1 cellular context compared by ENCODE assay signal in the genomic region with DNA sequence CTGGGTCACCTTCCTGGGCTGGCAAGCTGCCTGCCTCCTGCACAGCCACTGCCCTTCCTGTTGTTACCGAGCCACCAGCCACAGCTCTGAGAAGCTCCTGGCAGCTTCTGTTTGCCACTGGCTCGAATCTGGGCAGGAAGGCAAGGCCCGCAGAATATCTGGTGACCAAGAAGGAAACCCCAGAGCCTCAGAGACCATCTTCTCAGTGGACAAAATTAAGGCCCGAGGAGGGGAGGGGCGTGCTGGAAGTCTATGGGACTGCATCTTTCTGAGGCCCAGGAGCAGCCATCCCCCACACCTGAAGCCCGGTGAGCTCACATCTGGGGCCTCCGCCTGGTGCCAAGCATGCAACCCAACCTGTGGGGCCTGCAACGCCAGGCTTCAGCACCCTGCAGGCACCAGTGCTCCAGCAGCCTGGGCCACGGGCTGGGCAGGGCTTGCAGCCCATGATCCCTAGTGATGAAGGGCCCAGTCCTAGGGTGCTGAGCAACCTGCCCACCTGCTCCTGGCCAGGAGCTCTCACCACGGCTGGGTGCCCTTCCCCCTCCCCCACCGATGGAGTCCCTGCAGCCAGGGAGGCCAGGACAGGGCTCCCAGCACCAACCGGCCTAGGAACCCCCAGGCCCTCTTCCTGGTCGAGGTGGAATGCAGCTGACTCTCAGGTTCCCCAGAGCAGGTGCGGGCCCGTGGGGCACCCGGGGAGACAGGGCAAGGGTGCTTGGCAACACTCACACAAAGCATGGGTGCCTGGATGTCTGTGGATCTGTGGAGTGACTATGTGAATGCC.
TF ChIP-seq lines count a peak whose summit lies in the region.

No MANE protein-coding gene starts in this region.

TF ChIP-seq in K562, 482 proteins besides CTCF, POLR2A, EP300 and RAD21 (continued from another document and continues in another):
- TF ChIP-seq ZMIZ1 (IDR thresholded peaks at IDR 0.05; ENCODE audit: low read depth in 2 of 2, low read length in 2 of 2) (no peak), ZNF408 (CRISPR knock-in tag; IDR thresholded peaks at IDR 0.05; ENCODE audit: low read depth) (no peak), ZNF444 (CRISPR knock-in tag; IDR thresholded peaks at IDR 0.05) (no peak), ZNF3 (CRISPR knock-in tag; IDR thresholded peaks at IDR 0.05) (no peak), ZKSCAN3 (CRISPR knock-in tag; IDR thresholded peaks at IDR 0.05) (no peak), FOXJ3 (CRISPR knock-in tag; IDR thresholded peaks at IDR 0.05) (no peak), POLR3A (IDR thresholded peaks at IDR 0.05; ENCODE audit: borderline replicate concordance, extremely low read depth, insufficient read depth, insufficient read length) (no peak), NELFE (IDR thresholded peaks at IDR 0.05; ENCODE audit: insufficient read depth, insufficient read length) (no peak), HSF4 (CRISPR knock-in tag; IDR thresholded peaks at IDR 0.05; ENCODE audit: borderline replicate concordance) (no peak), SMARCB1 (IDR thresholded peaks at IDR 0.05; ENCODE audit: insufficient read length, low read depth) (no peak), FOXP1 (CRISPR knock-in tag; IDR thresholded peaks at IDR 0.05) (0 out of 2 replicates have a peak, but pooled peaks have one; percentile 62), ZC3H8 (IDR thresholded peaks at IDR 0.05) (no peak), MYBL2 (IDR thresholded peaks at IDR 0.05; ENCODE audit: low read depth) (no peak), MYBL2 (CRISPR knock-in tag; IDR thresholded peaks at IDR 0.05; ENCODE audit: borderline replicate concordance) (no peak), ZC3H11A (IDR thresholded peaks at IDR 0.05; ENCODE audit: low read depth, low read length) (no peak), PML (IDR thresholded peaks at IDR 0.05; ENCODE audit: low read length) (no peak), TEAD1 (CRISPR knock-in tag; IDR thresholded peaks at IDR 0.05) (no peak), DPF2 (IDR thresholded peaks at IDR 0.05) (no peak), ZNF175 (CRISPR knock-in tag; IDR thresholded peaks at IDR 0.05; ENCODE audit: low read depth) (no peak), RUNX1 (IDR thresholded peaks at IDR 0.05; ENCODE audit: low read depth) (no peak), ZNF212 (CRISPR knock-in tag; IDR thresholded peaks at IDR 0.05) (no peak), RFX1 (IDR thresholded peaks at IDR 0.05) (no peak), TFAM (CRISPR knock-in tag; conservative IDR thresholded peaks at IDR 0.05) (no peak), GABPA (tag; conservative IDR thresholded peaks at IDR 0.05; ENCODE audit: low read depth) (no peak), ZNF282 (CRISPR knock-in tag; IDR thresholded peaks at IDR 0.05) (no peak), ATF2 (CRISPR knock-in tag; IDR thresholded peaks at IDR 0.05) (0 out of 2 replicates have a peak, but pooled peaks have one; percentile 18), CEBPG (CRISPR knock-in tag; IDR thresholded peaks at IDR 0.05) (0 out of 2 replicates have a peak, but pooled peaks have one; percentile 5), CEBPG (tag; conservative IDR thresholded peaks at IDR 0.05 in 1 of 2, IDR thresholded peaks at IDR 0.05 in 1 of 2) (no peak), HDAC6 (IDR thresholded peaks at IDR 0.05; ENCODE audit: low read depth, low read length) (no peak), NRF1 (conservative IDR thresholded peaks at IDR 0.05 in 1 of 2, IDR thresholded peaks at IDR 0.05 in 1 of 2) (no peak), PHTF2 (CRISPR knock-in tag; IDR thresholded peaks at IDR 0.05) (no peak), NCOA6 (IDR thresholded peaks at IDR 0.05) (no peak), TAF9B (IDR thresholded peaks at IDR 0.05; ENCODE audit: partially characterized antibody) (no peak), TEAD4 (IDR thresholded peaks at IDR 0.05; ENCODE audit: low read length) (no peak), TEAD4 (CRISPR knock-in tag; IDR thresholded peaks at IDR 0.05; ENCODE audit: borderline replicate concordance) (peak; percentile 72; the same call in 1 of the 2 replicates), CC2D1A (IDR thresholded peaks at IDR 0.05) (no peak), FOXK1 (CRISPR knock-in tag; IDR thresholded peaks at IDR 0.05; ENCODE audit: borderline replicate concordance) (no peak), MXI1 (IDR thresholded peaks at IDR 0.05; ENCODE audit: low read depth, low read length) (no peak), TAF1 (IDR thresholded peaks at IDR 0.05; ENCODE audit: control insufficient read depth, extremely low read depth, insufficient read depth, low read length, severe bottlenecking) (no peak), BRD9 (IDR thresholded peaks at IDR 0.05; ENCODE audit: low read depth, partially characterized antibody) (no peak), ARID4B (CRISPR knock-in tag; IDR thresholded peaks at IDR 0.05) (peak; percentile 60; the same call in 1 of the 2 replicates), ILK (tag; IDR thresholded peaks at IDR 0.05; ENCODE audit: borderline replicate concordance, low read depth) (no peak), MIER1 (IDR thresholded peaks at IDR 0.05; ENCODE audit: low read depth) (no peak), TCF7L2 (IDR thresholded peaks at IDR 0.05; ENCODE audit: low read depth, low read length) (no peak), FOXK2 (conservative IDR thresholded peaks at IDR 0.05 in 1 of 2, IDR thresholded peaks at IDR 0.05 in 1 of 2; ENCODE audit: low read depth in 2 of 2) (no peak)
- TF ChIP-seq, protein P1, sequence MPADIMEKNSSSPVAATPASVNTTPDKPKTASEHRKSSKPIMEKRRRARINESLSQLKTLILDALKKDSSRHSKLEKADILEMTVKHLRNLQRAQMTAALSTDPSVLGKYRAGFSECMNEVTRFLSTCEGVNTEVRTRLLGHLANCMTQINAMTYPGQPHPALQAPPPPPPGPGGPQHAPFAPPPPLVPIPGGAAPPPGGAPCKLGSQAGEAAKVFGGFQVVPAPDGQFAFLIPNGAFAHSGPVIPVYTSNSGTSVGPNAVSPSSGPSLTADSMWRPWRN (IDR thresholded peaks at IDR 0.05; ENCODE audit: low read depth) = no peak
- TF ChIP-seq, protein P2, sequence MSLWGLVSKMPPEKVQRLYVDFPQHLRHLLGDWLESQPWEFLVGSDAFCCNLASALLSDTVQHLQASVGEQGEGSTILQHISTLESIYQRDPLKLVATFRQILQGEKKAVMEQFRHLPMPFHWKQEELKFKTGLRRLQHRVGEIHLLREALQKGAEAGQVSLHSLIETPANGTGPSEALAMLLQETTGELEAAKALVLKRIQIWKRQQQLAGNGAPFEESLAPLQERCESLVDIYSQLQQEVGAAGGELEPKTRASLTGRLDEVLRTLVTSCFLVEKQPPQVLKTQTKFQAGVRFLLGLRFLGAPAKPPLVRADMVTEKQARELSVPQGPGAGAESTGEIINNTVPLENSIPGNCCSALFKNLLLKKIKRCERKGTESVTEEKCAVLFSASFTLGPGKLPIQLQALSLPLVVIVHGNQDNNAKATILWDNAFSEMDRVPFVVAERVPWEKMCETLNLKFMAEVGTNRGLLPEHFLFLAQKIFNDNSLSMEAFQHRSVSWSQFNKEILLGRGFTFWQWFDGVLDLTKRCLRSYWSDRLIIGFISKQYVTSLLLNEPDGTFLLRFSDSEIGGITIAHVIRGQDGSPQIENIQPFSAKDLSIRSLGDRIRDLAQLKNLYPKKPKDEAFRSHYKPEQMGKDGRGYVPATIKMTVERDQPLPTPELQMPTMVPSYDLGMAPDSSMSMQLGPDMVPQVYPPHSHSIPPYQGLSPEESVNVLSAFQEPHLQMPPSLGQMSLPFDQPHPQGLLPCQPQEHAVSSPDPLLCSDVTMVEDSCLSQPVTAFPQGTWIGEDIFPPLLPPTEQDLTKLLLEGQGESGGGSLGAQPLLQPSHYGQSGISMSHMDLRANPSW (CRISPR knock-in tag; IDR thresholded peaks at IDR 0.05) = no peak
- TF ChIP-seq, protein P3, sequence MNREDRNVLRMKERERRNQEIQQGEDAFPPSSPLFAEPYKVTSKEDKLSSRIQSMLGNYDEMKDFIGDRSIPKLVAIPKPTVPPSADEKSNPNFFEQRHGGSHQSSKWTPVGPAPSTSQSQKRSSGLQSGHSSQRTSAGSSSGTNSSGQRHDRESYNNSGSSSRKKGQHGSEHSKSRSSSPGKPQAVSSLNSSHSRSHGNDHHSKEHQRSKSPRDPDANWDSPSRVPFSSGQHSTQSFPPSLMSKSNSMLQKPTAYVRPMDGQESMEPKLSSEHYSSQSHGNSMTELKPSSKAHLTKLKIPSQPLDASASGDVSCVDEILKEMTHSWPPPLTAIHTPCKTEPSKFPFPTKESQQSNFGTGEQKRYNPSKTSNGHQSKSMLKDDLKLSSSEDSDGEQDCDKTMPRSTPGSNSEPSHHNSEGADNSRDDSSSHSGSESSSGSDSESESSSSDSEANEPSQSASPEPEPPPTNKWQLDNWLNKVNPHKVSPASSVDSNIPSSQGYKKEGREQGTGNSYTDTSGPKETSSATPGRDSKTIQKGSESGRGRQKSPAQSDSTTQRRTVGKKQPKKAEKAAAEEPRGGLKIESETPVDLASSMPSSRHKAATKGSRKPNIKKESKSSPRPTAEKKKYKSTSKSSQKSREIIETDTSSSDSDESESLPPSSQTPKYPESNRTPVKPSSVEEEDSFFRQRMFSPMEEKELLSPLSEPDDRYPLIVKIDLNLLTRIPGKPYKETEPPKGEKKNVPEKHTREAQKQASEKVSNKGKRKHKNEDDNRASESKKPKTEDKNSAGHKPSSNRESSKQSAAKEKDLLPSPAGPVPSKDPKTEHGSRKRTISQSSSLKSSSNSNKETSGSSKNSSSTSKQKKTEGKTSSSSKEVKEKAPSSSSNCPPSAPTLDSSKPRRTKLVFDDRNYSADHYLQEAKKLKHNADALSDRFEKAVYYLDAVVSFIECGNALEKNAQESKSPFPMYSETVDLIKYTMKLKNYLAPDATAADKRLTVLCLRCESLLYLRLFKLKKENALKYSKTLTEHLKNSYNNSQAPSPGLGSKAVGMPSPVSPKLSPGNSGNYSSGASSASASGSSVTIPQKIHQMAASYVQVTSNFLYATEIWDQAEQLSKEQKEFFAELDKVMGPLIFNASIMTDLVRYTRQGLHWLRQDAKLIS (CRISPR knock-in tag; IDR thresholded peaks at IDR 0.05) = no peak
